In the genomic region with DNA sequence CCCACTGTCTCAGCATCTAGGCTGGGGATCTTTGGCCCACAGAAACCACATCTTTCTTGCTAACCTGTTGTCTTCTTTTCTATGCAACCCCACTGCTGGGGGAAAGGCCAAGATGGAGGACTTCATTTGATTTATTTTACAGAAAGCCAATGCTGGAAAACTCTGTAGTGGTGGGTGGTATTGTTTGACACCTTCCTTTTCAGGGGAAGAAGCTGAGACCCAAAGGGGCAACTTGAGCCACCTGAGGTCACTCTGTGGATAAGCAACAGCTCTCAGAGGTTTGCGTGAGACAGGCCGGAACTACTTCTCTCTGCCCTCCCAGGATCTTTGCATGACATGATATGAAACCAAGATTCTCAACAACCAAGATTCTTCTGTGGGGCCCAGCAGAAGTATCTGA, we compare ENCODE assay signal across 23 cellular contexts.
DNase-seq lines count a peak whose midpoint lies in the region; ATAC-seq, FAIRE-seq and TF ChIP-seq lines count a peak whose summit lies in the region.
"Had no signal": no experiment of that assay in that cellular context is flagged by ENCODE, and none has a peak within 500 bp of the region (broad histone marks: within the 10 kb centered on the region; RNA-seq: fewer than 3 reads in every experiment).

No MANE protein-coding gene starts in this region.

- H3K4me3 Mint-ChIP-seq in activated CD4-positive, alpha-beta T cell treated with anti-CD3 and anti-CD28 coated beads, Interleukin-2, amount 10 ng/mL, durations not matched to agents 24 days and 14 days, result peak overlapping the region; percentile 40
- no peak overlapping the region for H3K4me3 Mint-ChIP-seq in CD8-positive, alpha-beta T cell
- H3K4me3 Mint-ChIP-seq in activated CD4-positive, alpha-beta memory T cell treated with anti-CD3 and anti-CD28 coated beads for 36 hours, result peak overlapping the region; percentile 21
- H3K4me3 Mint-ChIP-seq in effector memory CD8-positive, alpha-beta T cell, result no peak overlapping the region
- H3K4me3 Mint-ChIP-seq: memory B cell, nephron had no signal

- intact Hi-C loops in activated CD4-positive, alpha-beta T cell treated with anti-CD3 and anti-CD28 coated beads, Interleukin-2, amount 10 ng/mL, durations not matched to agents 24 days and 14 days (cut with micrococcal nuclease), result loop anchor here (1.0 to 5.0 kb wide), 4 partner anchors 15 to 135 kb away; no protein-coding TSS in a partner anchor
- intact Hi-C loops in CD8-positive, alpha-beta T cell (cut with DNase I, micrococcal nuclease), result no loop called here
- intact Hi-C loops in activated CD4-positive, alpha-beta memory T cell treated with anti-CD3 and anti-CD28 coated beads for 36 hours (cut with micrococcal nuclease), result loop anchor here (1.0 kb wide), 3 partner anchors 15 to 136 kb away; no protein-coding TSS in a partner anchor
- intact Hi-C loops in GM12878 (cut with micrococcal nuclease; ENCODE audit: unreplicated experiment) (loop anchor here (1.0 to 2.0 kb wide), 3 partner anchors 30 to 136 kb away; no protein-coding TSS in a partner anchor), ascending aorta (cut with DNase I) (no loop called here), left lung (cut with DNase I) (no loop called here)

- no peak overlapping the region for H3K4me3 ChIP-seq in CD8-positive, alpha-beta T cell (ENCODE audit: low read depth, low read length)
- H3K4me3 ChIP-seq in GM12878 (no peak overlapping the region), ascending aorta (no peak overlapping the region), left lung (no peak overlapping the region)
- H3K4me3 ChIP-seq: BLaER1, GM23248, SJSA1, thyroid gland had no signal

- H3K79me2 ChIP-seq in GM12878 (ENCODE audit: control insufficient read depth, insufficient read depth, low read length), result no peaks in the 10 kb centered on the region

- no peaks in the 10 kb centered on the region for H3K9me3 ChIP-seq in CD8-positive, alpha-beta T cell (ENCODE audit: low read length)
- H3K9me3 ChIP-seq in GM12878 (replicated peaks; ENCODE audit: control insufficient read depth, insufficient read depth, low read length) (no peaks in the 10 kb centered on the region; the same call in 2 of the 3 replicates), ascending aorta (no peaks in the 10 kb centered on the region), left lung (no peaks in the 10 kb centered on the region)
- H3K9me3 ChIP-seq: BLaER1, SJSA1, thyroid gland had no signal

- BruUV-seq in GM12878 (replicated peaks; lab: Mats Ljungman, UMichigan), result no TSS peak

- H3K27me3 ChIP-seq in CD8-positive, alpha-beta T cell (ENCODE audit: insufficient read depth, low read length), result no peaks in the 10 kb centered on the region
- no peaks in the 10 kb centered on the region for H3K27me3 ChIP-seq in GM12878 (replicated peaks in 1 of 2; ENCODE audit: control insufficient read depth in 2 of 2, insufficient read depth in 2 of 2, low read length in 1 of 2)
- H3K27me3 ChIP-seq in ascending aorta, result no peaks in the 10 kb centered on the region
- no peaks in the 10 kb centered on the region for H3K27me3 ChIP-seq in left lung
- H3K27me3 ChIP-seq: BLaER1, SJSA1, thyroid gland had no signal

- peak; percentile 78 for DNase-seq in activated CD4-positive, alpha-beta T cell treated with anti-CD3 and anti-CD28 coated beads, Interleukin-2, amount 10 ng/mL, durations not matched to agents 24 days and 14 days
- no peak for DNase-seq in activated CD4-positive, alpha-beta T cell treated with anti-CD3 and anti-CD28 coated beads for 4 hours
- no peak for DNase-seq in CD8-positive, alpha-beta T cell
- peak; percentile 60 for DNase-seq in activated CD4-positive, alpha-beta memory T cell treated with anti-CD3 and anti-CD28 coated beads for 36 hours
- DNase-seq in GM12878 (ENCODE audit: low read depth, low spot score), result peak; percentile 21
- DNase-seq in effector memory CD8-positive, alpha-beta T cell, result no peak
- DNase-seq in ascending aorta (ENCODE audit: low spot score in 2 of 2), result no peak
- no peak for DNase-seq in left lung
- DNase-seq: activated CD4-positive, CD25-positive, alpha-beta regulatory T cell; dermis blood vessel endothelial cell; NCI-H1436; NCI-H82; PC-3; T-helper 9 cell; thyroid gland had no signal

- no peak overlapping the region for H3K27ac ChIP-seq in CD8-positive, alpha-beta T cell (ENCODE audit: low read depth, low read length)
- peak overlapping the region; percentile 38 for H3K27ac ChIP-seq in GM12878 (ENCODE audit: control insufficient read depth, insufficient read depth)
- H3K27ac ChIP-seq in ascending aorta, result no peak overlapping the region
- no peak overlapping the region for H3K27ac ChIP-seq in left lung
- H3K27ac ChIP-seq: BLaER1, GM23248, SJSA1, thyroid gland had no signal

- H3K36me3 ChIP-seq in CD8-positive, alpha-beta T cell (ENCODE audit: insufficient read depth, low read length), result no peaks in the 10 kb centered on the region
- H3K36me3 ChIP-seq in GM12878 (ENCODE audit: control insufficient read depth in 2 of 2, insufficient read depth in 2 of 2, low read length in 1 of 2), result no peaks in the 10 kb centered on the region
- H3K36me3 ChIP-seq in ascending aorta, result no peaks in the 10 kb centered on the region
- H3K36me3 ChIP-seq in left lung, result no peaks in the 10 kb centered on the region
- H3K36me3 ChIP-seq: BLaER1, SJSA1, thyroid gland had no signal

- TF ChIP-seq RAD21 in GM12878 (IDR thresholded peaks at IDR 0.05; ENCODE audit: insufficient read depth, low read depth, low read length), result peak; percentile 27; the same call in 1 of the 2 replicates

- H3K4me1 Mint-ChIP-seq in activated CD4-positive, alpha-beta T cell treated with anti-CD3 and anti-CD28 coated beads, Interleukin-2, amount 10 ng/mL, durations not matched to agents 24 days and 14 days, result peaks cover 26% of the 10 kb centered on the region
- H3K4me1 Mint-ChIP-seq in CD8-positive, alpha-beta T cell (ENCODE audit: low read depth), result peaks cover 19% of the 10 kb centered on the region
- peaks cover 25% of the 10 kb centered on the region for H3K4me1 Mint-ChIP-seq in activated CD4-positive, alpha-beta memory T cell treated with anti-CD3 and anti-CD28 coated beads for 36 hours (ENCODE audit: low read depth)
- H3K4me1 Mint-ChIP-seq in effector memory CD8-positive, alpha-beta T cell (ENCODE audit: low read depth in 2 of 2), result peaks cover 9 to 12% of the 10 kb centered on the region in 2 donors
- H3K4me1 Mint-ChIP-seq: memory B cell, nephron had no signal

- no peak for TF ChIP-seq CTCF in CD8-positive, alpha-beta T cell (IDR thresholded peaks at IDR 0.05)
- TF ChIP-seq CTCF in GM12878 (IDR thresholded peaks at IDR 0.05 in 2 of 3, conservative IDR thresholded peaks at IDR 0.05 in 1 of 3; ENCODE audit: control insufficient read depth in 2 of 3, extremely low read depth in 1 of 3, insufficient read depth in 1 of 3, low read depth in 3 of 3, low read length in 3 of 3), result no peak
- TF ChIP-seq CTCF in ascending aorta (IDR thresholded peaks at IDR 0.05), result no peak
- no peak for TF ChIP-seq CTCF in left lung (IDR thresholded peaks at IDR 0.05)

- SMC1A ChIA-PET in GM12878 (lab: Charles Lee; ENCODE audit: uncharacterized antibody, unreplicated experiment), result interaction anchor here (0.9 to 3.7 kb wide), 16 partner anchors 9 to 138 kb away, joined by 3 to 24 read pairs (median 4); no protein-coding TSS in a partner anchor

- in situ Hi-C loops in GM12878 (cut with MboI), result no loop called here

- H3K9ac ChIP-seq in GM12878 (ENCODE audit: control insufficient read depth, insufficient read depth, low read length), result no peak overlapping the region
- H3K9ac ChIP-seq: BLaER1, GM23248 had no signal

- H4K20me1 ChIP-seq in GM12878 (ENCODE audit: control insufficient read depth, insufficient read depth), result no peaks in the 10 kb centered on the region
- H4K20me1 ChIP-seq: BLaER1 had no signal

- no peak overlapping the region for H2AFZ ChIP-seq in GM12878 (ENCODE audit: control insufficient read depth, low read depth, low read length)
- H2AFZ ChIP-seq: GM23248 had no signal

- FAIRE-seq in GM12878 (lab: Jason Lieb, UNC), result no peak
- FAIRE-seq: A204.1, frontal cortex, GM18507 had no signal

- H3K27ac Mint-ChIP-seq in activated CD4-positive, alpha-beta T cell treated with anti-CD3 and anti-CD28 coated beads, Interleukin-2, amount 10 ng/mL, durations not matched to agents 24 days and 14 days, result peak overlapping the region; percentile 92
- H3K27ac Mint-ChIP-seq in CD8-positive, alpha-beta T cell, result peak overlapping the region; percentile 71
- H3K27ac Mint-ChIP-seq in activated CD4-positive, alpha-beta memory T cell treated with anti-CD3 and anti-CD28 coated beads for 36 hours, result peak overlapping the region; percentile 96
- peak overlapping the region in 1 of 2 donors; percentile 82 for H3K27ac Mint-ChIP-seq in effector memory CD8-positive, alpha-beta T cell
- H3K27ac Mint-ChIP-seq: memory B cell, nephron had no signal

- 87% methylated on average over 2 of the region's 2 CpGs for WGBS in GM12878 (ENCODE audit: insufficient coverage, insufficient replicate concordance, low lambda C conversion rate, missing lambda C conversion rate)

- H3K36me3 Mint-ChIP-seq in activated CD4-positive, alpha-beta T cell treated with anti-CD3 and anti-CD28 coated beads, Interleukin-2, amount 10 ng/mL, durations not matched to agents 24 days and 14 days (ENCODE audit: low read depth), result no peaks in the 10 kb centered on the region
- no peaks in the 10 kb centered on the region for H3K36me3 Mint-ChIP-seq in CD8-positive, alpha-beta T cell
- H3K36me3 Mint-ChIP-seq in activated CD4-positive, alpha-beta memory T cell treated with anti-CD3 and anti-CD28 coated beads for 36 hours, result no peaks in the 10 kb centered on the region
- no peaks in the 10 kb centered on the region for H3K36me3 Mint-ChIP-seq in effector memory CD8-positive, alpha-beta T cell (ENCODE audit: insufficient read depth)
- H3K36me3 Mint-ChIP-seq: memory B cell had no signal

- POLR2A ChIA-PET in CD8-positive, alpha-beta T cell (lab: Charles Lee), result no interaction called here
- POLR2A ChIA-PET in activated CD4-positive, alpha-beta memory T cell treated with anti-CD3 and anti-CD28 coated beads for 36 hours (lab: Charles Lee), result interaction anchor here (1.5 to 2.4 kb wide), 4 partner anchors 14 to 136 kb away, joined by 3 to 10 read pairs (median 4); no protein-coding TSS in a partner anchor
- POLR2A ChIA-PET in GM12878 (lab: Charles Lee), result interaction anchor here (1.3 kb wide), 3 partner anchors 10 to 30 kb away, joined by 3 to 6 read pairs (median 4); no protein-coding TSS in a partner anchor

- no peak overlapping the region for H3K4me2 ChIP-seq in GM12878 (ENCODE audit: control insufficient read depth, insufficient read depth)
- H3K4me2 ChIP-seq: BLaER1 had no signal

- no peaks in the 10 kb centered on the region for H3K27me3 Mint-ChIP-seq in activated CD4-positive, alpha-beta T cell treated with anti-CD3 and anti-CD28 coated beads, Interleukin-2, amount 10 ng/mL, durations not matched to agents 24 days and 14 days
- no peaks in the 10 kb centered on the region for H3K27me3 Mint-ChIP-seq in CD8-positive, alpha-beta T cell (ENCODE audit: low read depth)
- no peaks in the 10 kb centered on the region for H3K27me3 Mint-ChIP-seq in activated CD4-positive, alpha-beta memory T cell treated with anti-CD3 and anti-CD28 coated beads for 36 hours
- H3K27me3 Mint-ChIP-seq in effector memory CD8-positive, alpha-beta T cell, result peaks cover 0 to 5% of the 10 kb centered on the region in 2 donors
- H3K27me3 Mint-ChIP-seq: memory B cell had no signal

- peaks cover 12% of the 10 kb centered on the region for H3K4me1 ChIP-seq in CD8-positive, alpha-beta T cell (ENCODE audit: insufficient read depth, low read length)
- H3K4me1 ChIP-seq in GM12878 (ENCODE audit: control insufficient read depth, insufficient read depth, low read length) (no peaks in the 10 kb centered on the region), ascending aorta (no peaks in the 10 kb centered on the region), left lung (no peaks in the 10 kb centered on the region)
- H3K4me1 ChIP-seq: BLaER1, SJSA1, thyroid gland had no signal

- peak; percentile 65 to 74; a peak in 3 of 4 replicates for TF ChIP-seq EP300 in GM12878 (IDR thresholded peaks at IDR 0.05; ENCODE audit: borderline replicate concordance in 1 of 2, control insufficient read depth in 1 of 2, low read depth in 2 of 2, low read length in 2 of 2)

- TF ChIP-seq POLR2A in GM12878 (IDR thresholded peaks at IDR 0.05; ENCODE audit: low read depth, low read length), result no peak

- RAD21 ChIA-PET in GM12878 (lab: Charles Lee; ENCODE audit: unreplicated experiment), result interaction anchor here (1.0 to 2.7 kb wide), 11 partner anchors 10 to 183 kb away, joined by 3 to 15 read pairs (median 3); no protein-coding TSS in a partner anchor

- CTCF ChIA-PET in CD8-positive, alpha-beta T cell (lab: Charles Lee), result no interaction called here
- CTCF ChIA-PET in activated CD4-positive, alpha-beta memory T cell treated with anti-CD3 and anti-CD28 coated beads for 36 hours (lab: Charles Lee), result interaction anchor here (0.6 kb wide), 1 partner anchor 121 kb away, joined by 3 read pairs; no protein-coding TSS in a partner anchor
- CTCF ChIA-PET in GM12878 (lab: Yijun Ruan, JAX), result interaction anchor here (1.3 to 1.8 kb wide), 3 partner anchors 10 to 144 kb away, joined by 3 to 7 read pairs (median 4); no protein-coding TSS in a partner anchor

- ATAC-seq in CD8-positive, alpha-beta T cell, result peak; percentile 54
- ATAC-seq in GM12878, result peak; percentile 67
- no peak for ATAC-seq in effector memory CD8-positive, alpha-beta T cell (replicated peaks)
- ATAC-seq in left lung, result no peak
- ATAC-seq: PC-3 had no signal

- H3K9me3 Mint-ChIP-seq in activated CD4-positive, alpha-beta T cell treated with anti-CD3 and anti-CD28 coated beads, Interleukin-2, amount 10 ng/mL, durations not matched to agents 24 days and 14 days, result peaks cover 9% of the 10 kb centered on the region
- H3K9me3 Mint-ChIP-seq in CD8-positive, alpha-beta T cell, result no peaks in the 10 kb centered on the region
- no peaks in the 10 kb centered on the region for H3K9me3 Mint-ChIP-seq in activated CD4-positive, alpha-beta memory T cell treated with anti-CD3 and anti-CD28 coated beads for 36 hours
- H3K9me3 Mint-ChIP-seq in effector memory CD8-positive, alpha-beta T cell, result no peaks in the 10 kb centered on the region
- H3K9me3 Mint-ChIP-seq: nephron had no signal

Comparison
In these comparisons a context has a peak if more than half of its experiments do, and no peak if none do; other contexts are left out.
1. DNase-seq: peak in activated CD4-positive, alpha-beta T cell treated with anti-CD3 and anti-CD28 coated beads, Interleukin-2, amount 10 ng/mL, durations not matched to agents 24 days and 14 days (single experiment), activated CD4-positive, alpha-beta memory T cell treated with anti-CD3 and anti-CD28 coated beads for 36 hours (single experiment) and GM12878 (single experiment); none in activated CD4-positive, alpha-beta T cell treated with anti-CD3 and anti-CD28 coated beads for 4 hours (0 of 2), CD8-positive, alpha-beta T cell (0 of 7), effector memory CD8-positive, alpha-beta T cell (0 of 3), ascending aorta (0 of 2) and left lung (0 of 2).
2. H3K4me3 Mint-ChIP-seq: peak in activated CD4-positive, alpha-beta T cell treated with anti-CD3 and anti-CD28 coated beads, Interleukin-2, amount 10 ng/mL, durations not matched to agents 24 days and 14 days (single experiment) and activated CD4-positive, alpha-beta memory T cell treated with anti-CD3 and anti-CD28 coated beads for 36 hours (single experiment); none in CD8-positive, alpha-beta T cell (single experiment) and effector memory CD8-positive, alpha-beta T cell (0 of 2).
3. ATAC-seq: peak in CD8-positive, alpha-beta T cell (single experiment) and GM12878 (single experiment); none in effector memory CD8-positive, alpha-beta T cell (single experiment) and left lung (single experiment).
4. intact Hi-C loops: an anchor here in activated CD4-positive, alpha-beta T cell treated with anti-CD3 and anti-CD28 coated beads, Interleukin-2, amount 10 ng/mL, durations not matched to agents 24 days and 14 days (1.0 to 5.0 kb wide), activated CD4-positive, alpha-beta memory T cell treated with anti-CD3 and anti-CD28 coated beads for 36 hours (1.0 kb wide) and GM12878 (1.0 to 2.0 kb wide); none called in CD8-positive, alpha-beta T cell, ascending aorta and left lung.